ENCODE assay signal across 21 cellular contexts in the genomic region with DNA sequence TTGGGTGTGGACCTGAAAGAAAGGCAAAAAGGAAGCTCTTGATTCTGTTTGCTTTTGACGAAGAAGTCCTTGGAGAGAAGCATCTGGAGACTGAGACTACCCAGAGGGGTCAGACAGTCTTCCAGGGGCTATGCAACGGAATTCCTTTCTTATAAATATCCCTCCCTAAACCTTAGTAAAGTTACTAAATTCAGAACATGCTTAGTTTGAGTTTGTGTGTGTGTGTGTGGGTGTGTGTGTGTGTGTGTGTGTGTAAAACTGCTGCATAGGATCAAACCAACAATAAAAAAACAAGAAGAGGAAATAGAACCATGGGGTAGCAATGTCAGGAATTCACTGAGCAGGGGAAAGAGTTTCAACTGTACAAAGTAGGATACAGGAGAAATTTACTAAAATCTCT. TPM values are rescaled to one million over a fixed set of nuclear protein-coding genes. Genes with fewer than 3 reads are reported as not detected.
A peak's percentile ranks its signal among the peaks of the same experiment; 100 is the strongest.
DNase-seq lines count a peak whose midpoint lies in the region; ATAC-seq and TF ChIP-seq lines count a peak whose summit lies in the region.
"Had no signal": no experiment of that assay in that cellular context is flagged by ENCODE, and none has a peak within 500 bp of the region (broad histone marks: within the 10 kb centered on the region; RNA-seq: fewer than 3 reads in every experiment).

No MANE protein-coding gene starts in this region.

- H4K20me1 ChIP-seq in GM23338 (replicated peaks; ENCODE audit: insufficient read depth), result no peaks in the 10 kb centered on the region

- ATAC-seq in GM23338, result no peak
- ATAC-seq in HG03460 (IDR thresholded peaks at IDR 0.05; ENCODE audit: unreplicated experiment), result no peak
- no peak for ATAC-seq in activated naive CD4-positive, alpha-beta T cell treated with anti-CD3 and anti-CD28 coated beads, Interleukin-2, amount 50 U/mL, for 72 hours

- H3K36me3 Mint-ChIP-seq in GM23338 (ENCODE audit: low read depth), result no peaks in the 10 kb centered on the region
- no peaks in the 10 kb centered on the region for H3K36me3 Mint-ChIP-seq in osteocyte (ENCODE audit: unreplicated experiment)
- no peaks in the 10 kb centered on the region for H3K36me3 Mint-ChIP-seq in activated naive CD4-positive, alpha-beta T cell treated with anti-CD3 and anti-CD28 coated beads, Interleukin-2, amount 50 U/mL, for 72 hours

- no peak for DNase-seq in GM23338 (ENCODE audit: low spot score)
- peak; percentile 79 for DNase-seq in astrocyte of the spinal cord (ENCODE audit: low read depth, low spot score)
- peak; percentile 68 for DNase-seq in fibroblast of pulmonary artery (ENCODE audit: low read depth)
- DNase-seq in osteocyte (ENCODE audit: extremely low spot score, unreplicated experiment), result no peak
- DNase-seq in activated naive CD4-positive, alpha-beta T cell treated with anti-CD3 and anti-CD28 coated beads, Interleukin-2, amount 50 U/mL, for 72 hours (ENCODE audit: low spot score in 2 of 2), result no peak
- DNase-seq in medulla oblongata (ENCODE audit: extremely low spot score), result no peak
- DNase-seq in HK-2 (ENCODE audit: unreplicated experiment), result no peak
- DNase-seq: activated CD4-positive, alpha-beta T cell treated with anti-CD3 and anti-CD28 coated beads for 1 hour; amniotic stem cell; Calu3; head of caudate nucleus; KG1; NCI-H2081 treated with DMSO at 0.1 percent for 48 hours; NCI-H748 treated with DMSO at 0.1 percent for 48 hours; occipital lobe; PC-9; SJCRH30; small intestine had no signal

- no peaks in the 10 kb centered on the region for H3K9me2 ChIP-seq in GM23338 (ENCODE audit: insufficient read depth)

- in situ Hi-C loops in astrocyte of the spinal cord (cut with HindIII; ENCODE audit: low sequenced_read_pairs), result no loop called here

- H3K27me3 Mint-ChIP-seq in GM23338 (ENCODE audit: insufficient read depth, low read depth, poor library complexity) (peaks cover 3% of the 10 kb centered on the region), osteocyte (ENCODE audit: unreplicated experiment) (no peaks in the 10 kb centered on the region)

- H3K27ac Mint-ChIP-seq in GM23338 (no peak overlapping the region), osteocyte (ENCODE audit: unreplicated experiment) (peak overlapping the region; percentile 86)
- peak overlapping the region in 1 of 2 donors; percentile 2 for H3K27ac Mint-ChIP-seq in activated naive CD4-positive, alpha-beta T cell treated with anti-CD3 and anti-CD28 coated beads, Interleukin-2, amount 50 U/mL, for 72 hours
- H3K27ac Mint-ChIP-seq: activated T-helper 2 cell treated with anti-CD3 and anti-CD28 coated beads, Interferon-gamma antibody, Interleukin-2, Interleukin-4, amounts not matched to agents 10 μg/mL and 5 μg/mL and 100 μg/mL, durations not matched to agents 14 hours and 24 hours and 36 hours had no signal

- no peaks in the 10 kb centered on the region for H3K27me3 ChIP-seq in GM23338 (ENCODE audit: insufficient read depth)
- H3K27me3 ChIP-seq: SJCRH30 had no signal

- H3F3A ChIP-seq in GM23338 (replicated peaks; ENCODE audit: low read depth), result no peaks in the 10 kb centered on the region

- no peaks in the 10 kb centered on the region for H3K36me3 ChIP-seq in GM23338 (ENCODE audit: insufficient read depth)
- H3K36me3 ChIP-seq: SJCRH30, thoracic aorta had no signal

- H2AFZ ChIP-seq in GM23338, result peak overlapping the region; percentile 84
- H2AFZ ChIP-seq: PC-9 had no signal

- TF ChIP-seq CTCF in GM23338 (conservative IDR thresholded peaks at IDR 0.05; ENCODE audit: low read depth in 2 of 2), result no peak
- TF ChIP-seq CTCF in astrocyte of the spinal cord (IDR thresholded peaks at IDR 0.05; ENCODE audit: low read depth, low read length), result no peak
- no peak for TF ChIP-seq CTCF in fibroblast of pulmonary artery (IDR thresholded peaks at IDR 0.05; ENCODE audit: low read length, missing control alignments)
- TF ChIP-seq CTCF in osteocyte (IDR thresholded peaks at IDR 0.05), result no peak

- H3K4me2 ChIP-seq in GM23338, result peak overlapping the region; percentile 11; the same call in 1 of the 2 replicates
- H3K4me2 ChIP-seq: PC-9 had no signal

- H3K9me3 Mint-ChIP-seq in GM23338 (no peaks in the 10 kb centered on the region; the same call in 2 of the 3 replicates), osteocyte (ENCODE audit: unreplicated experiment) (no peaks in the 10 kb centered on the region)
- no peaks in the 10 kb centered on the region for H3K9me3 Mint-ChIP-seq in activated naive CD4-positive, alpha-beta T cell treated with anti-CD3 and anti-CD28 coated beads, Interleukin-2, amount 50 U/mL, for 72 hours
- H3K9me3 Mint-ChIP-seq: activated T-helper 2 cell treated with anti-CD3 and anti-CD28 coated beads, Interferon-gamma antibody, Interleukin-2, Interleukin-4, amounts not matched to agents 10 μg/mL and 5 μg/mL and 100 μg/mL, durations not matched to agents 14 hours and 24 hours and 36 hours had no signal

- H3K27ac ChIP-seq in GM23338 (ENCODE audit: low read depth), result peak overlapping the region; percentile 22; the same call in 1 of the 2 replicates
- H3K27ac ChIP-seq: PC-9, SJCRH30, thoracic aorta had no signal

- H3K4me3 ChIP-seq in GM23338 (no peak overlapping the region), astrocyte of the spinal cord (ENCODE audit: low read depth, low read length) (no peak overlapping the region), fibroblast of pulmonary artery (replicated peaks; ENCODE audit: low read depth, low read length) (no peak overlapping the region)
- H3K4me3 ChIP-seq: PC-9, SJCRH30, thoracic aorta had no signal

- peaks cover 15% of the 10 kb centered on the region for H3K4me1 ChIP-seq in GM23338 (ENCODE audit: insufficient read depth)

- no peak overlapping the region for H3K4me3 Mint-ChIP-seq in GM23338
- peak overlapping the region; percentile 3 for H3K4me3 Mint-ChIP-seq in osteocyte (ENCODE audit: unreplicated experiment)

- no peaks in the 10 kb centered on the region for H3K79me2 ChIP-seq in GM23338 (replicated peaks; ENCODE audit: insufficient read depth)

- H3K4me1 Mint-ChIP-seq in GM23338 (peaks cover 13% of the 10 kb centered on the region), osteocyte (ENCODE audit: unreplicated experiment) (peaks cover 28% of the 10 kb centered on the region)

TF ChIP-seq in GM23338, 12 proteins besides CTCF, POLR2A, EP300 and RAD21 (continues in another document):
- TF ChIP-seq JUNB (IDR thresholded peaks at IDR 0.05; ENCODE audit: unreplicated experiment) (no peak), STAT1 (IDR thresholded peaks at IDR 0.05; ENCODE audit: unreplicated experiment) (no peak), CREB1 (CRISPR knock-in tag; IDR thresholded peaks at IDR 0.05; ENCODE audit: low read depth) (no peak)
- TF ChIP-seq, protein P1, sequence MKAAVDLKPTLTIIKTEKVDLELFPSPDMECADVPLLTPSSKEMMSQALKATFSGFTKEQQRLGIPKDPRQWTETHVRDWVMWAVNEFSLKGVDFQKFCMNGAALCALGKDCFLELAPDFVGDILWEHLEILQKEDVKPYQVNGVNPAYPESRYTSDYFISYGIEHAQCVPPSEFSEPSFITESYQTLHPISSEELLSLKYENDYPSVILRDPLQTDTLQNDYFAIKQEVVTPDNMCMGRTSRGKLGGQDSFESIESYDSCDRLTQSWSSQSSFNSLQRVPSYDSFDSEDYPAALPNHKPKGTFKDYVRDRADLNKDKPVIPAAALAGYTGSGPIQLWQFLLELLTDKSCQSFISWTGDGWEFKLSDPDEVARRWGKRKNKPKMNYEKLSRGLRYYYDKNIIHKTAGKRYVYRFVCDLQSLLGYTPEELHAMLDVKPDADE (IDR thresholded peaks at IDR 0.05), result no peak

RNA-seq across cellular contexts. Expression of a gene that starts 36.7 kb away (rescaled TPM):
- 25.0 and 31.6 TPM in 2 replicates for total RNA-seq in GM23338 (2014; rRNA removed; shearing (Covaris generic))
- polyA plus RNA-seq in GM23338 (2016; fragmentation: Nextera tagmentation; extraction: Ambion mirVana), result 53.6 and 64.0 TPM in 2 replicates
- total RNA-seq in osteocyte, result 38.3 and 42.0 TPM in 2 replicates
- 10 to 100 TPM; 37.5 to 37.7 TPM for total RNA-seq in activated naive CD4-positive, alpha-beta T cell treated with anti-CD3 and anti-CD28 coated beads, Interleukin-2, amount 50 U/mL, for 72 hours

RNA-seq across cellular contexts. Expression of a gene that starts 40.8 kb away (rescaled TPM):
- total RNA-seq in GM23338 (2014; rRNA removed; shearing (Covaris generic)), result 22.3 and 27.5 TPM in 2 replicates
- polyA plus RNA-seq in GM23338 (2016; fragmentation: Nextera tagmentation; extraction: Ambion mirVana), result 33.5 and 36.4 TPM in 2 replicates
- 17.8 and 18.6 TPM in 2 replicates for total RNA-seq in osteocyte
- 10 to 100 TPM; 10.7 to 11.5 TPM for total RNA-seq in activated naive CD4-positive, alpha-beta T cell treated with anti-CD3 and anti-CD28 coated beads, Interleukin-2, amount 50 U/mL, for 72 hours

Comparison
In these comparisons a context has a peak if more than half of its experiments do, and no peak if none do; other contexts are left out.
1. DNase-seq: peak in astrocyte of the spinal cord (single experiment) and fibroblast of pulmonary artery (single experiment); none in GM23338 (single experiment), osteocyte (single experiment), activated naive CD4-positive, alpha-beta T cell treated with anti-CD3 and anti-CD28 coated beads, Interleukin-2, amount 50 U/mL, for 72 hours (0 of 2), medulla oblongata (single experiment) and HK-2 (single experiment).